In the genomic region with DNA sequence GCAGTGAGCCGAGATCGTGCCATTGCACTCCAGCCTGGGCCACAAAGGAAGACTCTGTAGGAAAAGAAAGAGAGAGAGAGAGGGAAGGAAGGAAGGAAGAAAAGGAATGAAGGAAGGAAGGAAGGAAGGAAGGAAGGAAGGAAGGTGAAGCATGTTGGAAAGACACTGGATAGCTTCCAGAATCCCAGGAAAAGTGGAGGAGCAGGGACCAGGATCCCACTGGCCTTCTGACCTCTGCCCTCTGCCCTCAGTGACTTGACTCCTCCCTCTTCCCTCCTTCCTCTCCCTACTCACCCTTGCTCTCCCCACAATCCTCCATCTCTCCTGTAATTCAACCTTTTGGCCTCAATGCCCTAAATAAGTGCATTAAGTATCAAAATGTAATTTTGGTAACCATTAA, we compare ENCODE assay signal across 28 cellular contexts. TPM values are rescaled to one million over a fixed set of nuclear protein-coding genes. Genes with fewer than 3 reads are reported as not detected.
"Had no signal": no experiment of that assay in that cellular context is flagged by ENCODE, and none has a peak within 500 bp of the region (broad histone marks: within the 10 kb centered on the region; RNA-seq: fewer than 3 reads in every experiment).

No MANE protein-coding gene starts in this region.

- H3K4me3 Mint-ChIP-seq: mesothelial cell of epicardium, naive B cell, neural crest cell, type B pancreatic cell had no signal

- H3K9me3 Mint-ChIP-seq: mesothelial cell of epicardium; naive B cell; natural killer cell treated with Interleukin-12 subunit alpha and Interleukin-12 subunit beta and Interleukin-15 and Interleukin-18, amount 100 ng/mL, for 72 hours; neural crest cell; type B pancreatic cell had no signal

- H3K4me1 ChIP-seq: gastroesophageal sphincter, heart left ventricle, prostate gland, right atrium auricular region, stomach, tibial artery had no signal

- H3K79me2 ChIP-seq: hepatocyte had no signal

- H3K4me2 ChIP-seq: hepatocyte, smooth muscle cell had no signal

- H3K36me3 ChIP-seq: gastroesophageal sphincter, heart left ventricle, prostate gland, right atrium auricular region, stomach, tibial artery had no signal

- H3K4me3 ChIP-seq: dorsolateral prefrontal cortex, gastroesophageal sphincter, heart left ventricle, hepatocyte, mucosa of descending colon, prostate gland, right atrium auricular region, smooth muscle cell, stomach, tibial artery had no signal

- H3K27ac Mint-ChIP-seq: mesothelial cell of epicardium, type B pancreatic cell had no signal

- H3K4me1 Mint-ChIP-seq: neural crest cell had no signal

- H3K9me3 ChIP-seq: gastroesophageal sphincter, heart left ventricle, mucosa of descending colon, prostate gland, right atrium auricular region, stomach, tibial artery had no signal

- ATAC-seq: gastroesophageal sphincter, heart left ventricle, left lobe of liver, mucosa of descending colon had no signal

- H3K27me3 Mint-ChIP-seq: natural killer cell treated with Interleukin-12 subunit alpha and Interleukin-12 subunit beta and Interleukin-15 and Interleukin-18, amount 100 ng/mL, for 72 hours had no signal

- H3K36me3 Mint-ChIP-seq: mesothelial cell of epicardium; naive B cell; natural killer cell treated with Interleukin-12 subunit alpha and Interleukin-12 subunit beta and Interleukin-15 and Interleukin-18, amount 100 ng/mL, for 72 hours; type B pancreatic cell had no signal

- H3K27ac ChIP-seq: dorsolateral prefrontal cortex, gastroesophageal sphincter, heart left ventricle, hepatocyte, prostate gland, right atrium auricular region, stomach, tibial artery had no signal

- H2AFZ ChIP-seq: hepatocyte had no signal

- H3K27me3 ChIP-seq: dorsolateral prefrontal cortex, gastroesophageal sphincter, hepatocyte, right atrium auricular region, stomach had no signal

- DNase-seq: dorsolateral prefrontal cortex; effector CD4-positive, alpha-beta T cell; heart left ventricle; kidney; stimulated activated CD4-positive, alpha-beta T cell treated with anti-CD3 and anti-CD28 coated beads, Interleukin-12 subunit alpha, Interleukin-12 subunit beta, amount 100 ng/mL, for 4 hours; stimulated activated CD4-positive, alpha-beta T cell treated with anti-CD3 and anti-CD28 coated beads, Interleukin-1b, Interleukin-23, amount 100 ng/mL, for 48 hours; stimulated activated CD4-positive, alpha-beta T cell treated with anti-CD3 and anti-CD28 coated beads, Interleukin-4, amount 100 ng/mL, for 1 hour; stimulated activated CD8-positive, alpha-beta memory T cell treated with anti-CD3 and anti-CD28 coated beads, Interleukin-4, amount 100 ng/mL, for 48 hours; stimulated activated naive CD4-positive, alpha-beta T cell treated with Interleukin-2 at 50 U/mL for 16 hours; stomach; tibial artery had no signal

RNA-seq across cellular contexts. Expression of gene UTS2, which starts 4.1 kb away (rescaled TPM):
- total RNA-seq: hepatocyte, left lobe of liver, lung microvascular endothelial cell, mesothelial cell of epicardium, neural crest cell, prostate gland, right atrium auricular region, sciatic nerve, smooth muscle cell, temporal lobe had no signal
- polyA plus RNA-seq: heart left ventricle, liver, smooth muscle cell, stomach, urinary bladder had no signal
